Comparison of ENCODE assay signal across 27 cellular contexts in the genomic region with DNA sequence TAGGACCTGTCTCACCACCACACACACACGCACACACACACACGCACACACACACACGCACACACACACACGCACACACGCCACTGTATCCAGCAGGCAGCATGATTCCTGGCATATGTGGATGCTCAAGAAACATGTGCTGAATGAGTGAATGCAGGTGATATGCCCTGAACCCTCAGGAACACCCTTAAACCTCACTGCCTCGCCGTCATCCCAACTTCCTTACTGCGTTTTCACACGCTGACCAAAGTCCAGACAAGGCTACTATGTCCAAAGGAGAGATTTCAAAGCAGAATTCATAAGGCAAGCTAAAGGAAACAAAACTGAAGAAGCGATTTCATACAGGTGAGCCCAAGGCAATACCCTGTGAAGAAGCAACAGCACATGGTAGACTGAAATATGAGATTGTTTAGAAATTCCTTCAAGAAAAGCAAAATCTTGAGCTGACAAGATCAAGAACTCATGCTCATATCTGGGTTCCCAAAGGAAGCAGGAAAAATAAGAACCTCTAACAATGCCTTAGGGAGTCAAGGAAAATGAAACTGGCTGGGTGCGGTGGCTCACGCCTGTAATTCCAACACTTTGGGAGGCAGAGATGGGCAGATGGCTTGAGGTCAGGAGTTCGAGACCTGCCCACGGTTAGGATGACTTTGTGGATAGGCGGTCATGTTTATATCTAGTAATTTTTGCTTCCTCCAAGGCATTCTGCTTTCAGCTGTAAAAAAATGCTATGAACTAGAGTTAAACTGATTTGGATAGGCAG.
"Had no signal": no experiment of that assay in that cellular context is flagged by ENCODE, and none has a peak within 500 bp of the region (broad histone marks: within the 10 kb centered on the region; RNA-seq: fewer than 3 reads in every experiment).

No MANE protein-coding gene starts in this region.

- H3K27me3 ChIP-seq: ovary, spleen, testis, thyroid gland, upper lobe of right lung, uterus had no signal

- H3K36me3 ChIP-seq: left ventricle myocardium inferior, ovary, prostate gland, spleen, thyroid gland, upper lobe of right lung, uterus had no signal

- H3K4me1 Mint-ChIP-seq: immature natural killer cell had no signal

- H3K4me1 ChIP-seq: left ventricle myocardium inferior, prostate gland, testis, thyroid gland, upper lobe of right lung, uterus had no signal

- H3K9me3 ChIP-seq: ovary, prostate gland, testis, thyroid gland, upper lobe of right lung, uterus had no signal

- FAIRE-seq: islet of Langerhans, kidney had no signal

- DNase-seq: head of caudate nucleus; hypothalamus; immature natural killer cell; kidney; left ventricle myocardium inferior; midbrain; naive thymus-derived CD4-positive, alpha-beta T cell; ovary; posterior cingulate gyrus; retina; right cardiac atrium; spleen; stimulated activated CD4-positive, alpha-beta T cell treated with anti-CD3 and anti-CD28 coated beads, Interleukin-4, amount 100 ng/mL, for 24 hours; stimulated activated naive CD4-positive, alpha-beta T cell treated with Interleukin-2 at 50 U/mL for 16 hours; stimulated activated naive CD8-positive, alpha-beta T cell treated with anti-CD3 and anti-CD28 coated beads, Interleukin-15, amount 100 ng/mL, for 72 hours; testis; thyroid gland; trophoblast cell; upper lobe of right lung; uterus had no signal

- H3K4me3 Mint-ChIP-seq: immature natural killer cell; naive thymus-derived CD4-positive, alpha-beta T cell; natural killer cell treated with Interleukin-12 subunit alpha and Interleukin-12 subunit beta and Interleukin-15 and Interleukin-18, amount 100 ng/mL, for 72 hours; stimulated activated memory B cell treated with anti-CD40 and anti-IgM and Interleukin-4, amounts not matched to agents 10 μg/mL and 1 μg/mL and 100 μg/mL, for 72 hours; stimulated activated naive CD8-positive, alpha-beta T cell treated with anti-CD3 and anti-CD28 coated beads, Interleukin-15, amount 100 ng/mL, for 72 hours had no signal

- H3K4me3 ChIP-seq: left ventricle myocardium inferior, lung, ovary, prostate gland, skin epidermis, spleen, testis, thyroid gland, upper lobe of right lung, uterus had no signal

- H3K27me3 Mint-ChIP-seq: stimulated activated naive CD8-positive, alpha-beta T cell treated with anti-CD3 and anti-CD28 coated beads, Interleukin-15, amount 100 ng/mL, for 72 hours had no signal

- ATAC-seq: naive thymus-derived CD4-positive, alpha-beta T cell; natural killer cell treated with Interleukin-12 subunit alpha and Interleukin-12 subunit beta and Interleukin-15 and Interleukin-18, amount 100 ng/mL, for 72 hours; right cardiac atrium; sciatic nerve; stimulated activated memory B cell treated with anti-CD40 and anti-IgM and Interleukin-4, amounts not matched to agents 10 μg/mL and 1 μg/mL and 100 μg/mL, for 72 hours; stimulated activated naive CD8-positive, alpha-beta T cell treated with anti-CD3 and anti-CD28 coated beads, Interleukin-15, amount 100 ng/mL, for 72 hours; upper lobe of right lung had no signal

- H3K9me3 Mint-ChIP-seq: immature natural killer cell; natural killer cell treated with Interleukin-12 subunit alpha and Interleukin-12 subunit beta and Interleukin-15 and Interleukin-18, amount 100 ng/mL, for 72 hours had no signal

- H3K27ac ChIP-seq: left ventricle myocardium inferior, ovary, prostate gland, skin epidermis, spleen, testis, thyroid gland, upper lobe of right lung, uterus had no signal

- H3K36me3 Mint-ChIP-seq: immature natural killer cell; natural killer cell treated with Interleukin-12 subunit alpha and Interleukin-12 subunit beta and Interleukin-15 and Interleukin-18, amount 100 ng/mL, for 72 hours; stimulated activated memory B cell treated with anti-CD40 and anti-IgM and Interleukin-4, amounts not matched to agents 10 μg/mL and 1 μg/mL and 100 μg/mL, for 72 hours had no signal

- H3K27ac Mint-ChIP-seq: immature natural killer cell; naive thymus-derived CD4-positive, alpha-beta T cell; natural killer cell treated with Interleukin-12 subunit alpha and Interleukin-12 subunit beta and Interleukin-15 and Interleukin-18, amount 100 ng/mL, for 72 hours; stimulated activated memory B cell treated with anti-CD40 and anti-IgM and Interleukin-4, amounts not matched to agents 10 μg/mL and 1 μg/mL and 100 μg/mL, for 72 hours; stimulated activated naive CD8-positive, alpha-beta T cell treated with anti-CD3 and anti-CD28 coated beads, Interleukin-15, amount 100 ng/mL, for 72 hours had no signal
